8 cellular contexts compared by ENCODE assay signal in genomic region chr7:47581821-47582747, GRCh38. TPM values are rescaled to one million over a fixed set of nuclear protein-coding genes. Genes with fewer than 3 reads are reported as not detected.
DNase-seq lines count a peak whose midpoint lies in the region; ATAC-seq and TF ChIP-seq lines count a peak whose summit lies in the region.

Gene TNS3, minus strand, starts transcription at chr7:47582111. Its CDS starts 142,475 bp downstream, at chr7:47439636.

- TF ChIP-seq CTCF in Calu3 (IDR thresholded peaks at IDR 0.05; ENCODE audit: unreplicated experiment) (peak; percentile 36), lung (IDR thresholded peaks at IDR 0.05; ENCODE audit: control extremely low read depth, extremely low read depth) (no peak), tibial nerve (IDR thresholded peaks at IDR 0.05) (peak; percentile 6 to 72 (median 56))

- H3K36me3 Mint-ChIP-seq in Calu3 (ENCODE audit: insufficient read depth, unreplicated experiment): peaks cover 50% of the 10 kb centered on the region

- peaks cover 55% of the 10 kb centered on the region for H3K4me1 Mint-ChIP-seq in Calu3 (ENCODE audit: low read depth, unreplicated experiment)

- DNase-seq in Calu3 (peak; percentile 86), NCI-H1930 (lab: John Stamatoyannopoulos, UW) (peak; percentile 3 to 11), ecto neural progenitor cell (ENCODE audit: low spot score) (peak; percentile 78), lung (ENCODE audit: low spot score) (no peak), tibial nerve (ENCODE audit: low spot score in 2 of 2) (no peak), NCI-H1694 (lab: John Stamatoyannopoulos, UW) (no peak)
- DNase-seq in activated CD8-positive, alpha-beta memory T cell treated with anti-CD3 and anti-CD28 coated beads, Interleukin-2, amount 50 U/mL, for 48 hours: no peak

- H3K4me1 ChIP-seq in lung (ENCODE audit: control insufficient read depth in 2 of 2, insufficient read depth in 2 of 2, low read length in 2 of 2) (peaks cover 0 to 21% of the 10 kb centered on the region in 2 donors), tibial nerve (peaks cover 0 to 77% (median 41%) of the 10 kb centered on the region in 4 donors)

- WGBS in lung, 2 donors: 11 to 16% methylated on average over 42 to 82 of the region's 82 CpGs
- 13% methylated on average over 65 to 67 of the region's 82 CpGs for WGBS in tibial nerve, 2 donors

- H3K9me3 ChIP-seq in lung (ENCODE audit: control insufficient read depth in 2 of 2, insufficient read depth in 1 of 2, low read length in 1 of 2) (no peaks in the 10 kb centered on the region), tibial nerve (no peaks in the 10 kb centered on the region)

- H3K4me3 ChIP-seq in lung: peak within 1 kb of the TSS; percentile 55
- peak within 1 kb of the TSS; percentile 67 to 97 (median 74) for H3K4me3 ChIP-seq in tibial nerve

- peak within 1 kb of the TSS; percentile 88 for H3K27ac Mint-ChIP-seq in Calu3 (ENCODE audit: unreplicated experiment)

- no peaks in the 10 kb centered on the region for H3K27me3 Mint-ChIP-seq in Calu3 (ENCODE audit: unreplicated experiment)

- H3K36me3 ChIP-seq in lung (ENCODE audit: control insufficient read depth in 2 of 2, insufficient read depth in 2 of 2, low read length in 2 of 2) (no peaks in the 10 kb centered on the region), tibial nerve (no peaks in the 10 kb centered on the region)

- peak; percentile 58 for ATAC-seq in lung (ENCODE audit: insufficient read depth, low FRiP score)
- ATAC-seq in HG02623 (IDR thresholded peaks at IDR 0.05; ENCODE audit: unreplicated experiment): no peak

- peak within 1 kb of the TSS; percentile 35 to 81 for H3K27ac ChIP-seq in lung (ENCODE audit: low read depth in 1 of 2, low read length in 1 of 2)
- peak within 1 kb of the TSS; percentile 84 to 94 (median 90) for H3K27ac ChIP-seq in tibial nerve

- peak within 1 kb of the TSS; percentile 100 for H3K4me3 Mint-ChIP-seq in Calu3 (ENCODE audit: low read depth, unreplicated experiment)

- intact Hi-C loops in Calu3 (cut with micrococcal nuclease; ENCODE audit: unreplicated experiment): loop anchor here (2.0 kb wide), 3 partner anchors 19 to 205 kb away; no protein-coding TSS in a partner anchor

- no TSS peak for BruUV-seq in Calu3 (replicated peaks; lab: Mats Ljungman, UMichigan)

- TF ChIP-seq POLR2A in tibial nerve (IDR thresholded peaks at IDR 0.05): peak; percentile 21 to 45

- H3K27me3 ChIP-seq in lung (ENCODE audit: control insufficient read depth, insufficient read depth): no peaks in the 10 kb centered on the region
- H3K27me3 ChIP-seq in tibial nerve: no peaks in the 10 kb centered on the region

- H3K9me3 Mint-ChIP-seq in Calu3 (ENCODE audit: low read depth, unreplicated experiment): no peaks in the 10 kb centered on the region

- CTCF ChIA-PET in Calu3 (lab: Charles Lee): interaction anchor here (0.6 to 2.1 kb wide), 8 partner anchors 29 to 1861 kb away, joined by 3 to 9 read pairs (median 4); no protein-coding TSS in a partner anchor

- no peak for TF ChIP-seq EP300 in tibial nerve (IDR thresholded peaks at IDR 0.05)

RNA-seq across cellular contexts. Expression of gene TNS3, which starts in this region (rescaled TPM):
- 102 and 135 TPM in 2 replicates for total RNA-seq in Calu3 (2022)
- total RNA-seq in lung: 100 to 1,000 TPM; 120 to 140 TPM
- 10 to 100 TPM; 23.8 to 51.7 TPM for polyA plus RNA-seq in lung
- 100 to 1,000 TPM; 118 to 142 (median 133) TPM for total RNA-seq in tibial nerve

Comparison
In these comparisons a context has a peak if more than half of its experiments do, and no peak if none do; other contexts are left out.
1. DNase-seq: peak in Calu3 (single experiment), NCI-H1930 (2 of 2) and ecto neural progenitor cell (single experiment); none in lung (single experiment), tibial nerve (0 of 2), NCI-H1694 (single experiment) and activated CD8-positive, alpha-beta memory T cell treated with anti-CD3 and anti-CD28 coated beads, Interleukin-2, amount 50 U/mL, for 48 hours (single experiment).